Comparison of ENCODE assay signal across 9 cellular contexts in the genomic region with DNA sequence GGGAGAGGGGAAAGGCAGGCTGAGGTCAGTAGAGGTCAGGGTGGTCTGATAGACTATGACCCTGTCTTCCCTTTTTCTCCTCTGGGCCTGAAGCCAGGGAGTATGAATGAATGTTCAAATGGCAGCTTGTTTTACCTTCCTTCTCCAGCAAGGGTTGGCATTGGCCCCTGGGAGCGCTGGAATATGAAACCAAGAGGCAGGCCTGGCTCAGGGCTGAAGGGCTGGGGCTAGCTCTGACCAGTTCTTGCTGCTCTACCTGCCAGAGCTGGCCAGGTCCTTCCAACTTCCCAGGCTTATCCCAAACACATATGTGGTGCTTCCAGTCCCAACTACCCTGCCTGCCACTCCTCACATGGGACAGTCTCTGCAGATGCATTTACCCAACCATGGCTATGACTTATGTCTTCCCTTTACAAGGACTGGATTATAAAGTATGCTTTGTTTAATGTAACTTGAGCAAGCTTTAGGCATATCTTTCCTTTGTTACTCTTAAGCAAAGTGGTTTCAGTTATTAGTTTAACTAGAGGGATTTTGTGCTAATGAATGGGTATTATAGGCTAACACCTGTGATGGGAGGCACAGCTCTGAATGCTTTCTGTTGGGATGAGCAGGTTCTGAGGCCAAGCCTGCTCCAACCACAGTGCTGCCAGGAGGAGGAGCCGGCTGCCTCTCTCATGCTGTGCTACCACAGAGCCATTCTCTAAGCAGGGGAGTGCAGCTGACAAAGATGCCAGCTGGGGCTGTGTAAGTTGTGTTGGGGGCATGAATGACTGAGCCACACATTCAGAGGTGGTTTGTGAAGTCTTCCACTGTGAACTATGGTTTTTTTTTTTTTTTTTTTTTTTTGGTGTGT. TPM values are rescaled to one million over a fixed set of nuclear protein-coding genes. Genes with fewer than 3 reads are reported as not detected.
DNase-seq lines count a peak whose midpoint lies in the region; ATAC-seq lines count a peak whose summit lies in the region.
"Had no signal": no experiment of that assay in that cellular context is flagged by ENCODE, and none has a peak within 500 bp of the region (broad histone marks: within the 10 kb centered on the region; RNA-seq: fewer than 3 reads in every experiment).

No MANE protein-coding gene starts in this region.

- no peak overlapping the region for H3K4me3 Mint-ChIP-seq in activated T-helper 17 cell treated with anti-CD3 and anti-CD28 coated beads, Interleukin-2, amount 50 U/mL, for 72 hours

- peak; percentile 23 for ATAC-seq in activated T-helper 17 cell treated with anti-CD3 and anti-CD28 coated beads, Interleukin-2, amount 50 U/mL, for 72 hours (replicated peaks)
- ATAC-seq in left lobe of liver (peak; percentile 63), GM21381 (IDR thresholded peaks at IDR 0.05; ENCODE audit: unreplicated experiment) (no peak)

- peaks cover 25% of the 10 kb centered on the region for H3K4me1 Mint-ChIP-seq in activated T-helper 17 cell treated with anti-CD3 and anti-CD28 coated beads, Interleukin-2, amount 50 U/mL, for 72 hours

- H3K27me3 Mint-ChIP-seq in activated T-helper 17 cell treated with anti-CD3 and anti-CD28 coated beads, Interleukin-2, amount 50 U/mL, for 72 hours: no peaks in the 10 kb centered on the region

- DNase-seq in Ammon's horn (ENCODE audit: low spot score): peak; percentile 93
- peak; percentile 29 for DNase-seq in HCEC 1CT
- DNase-seq in left lobe of liver (ENCODE audit: low spot score): peak; percentile 41
- no peak for DNase-seq in mesenteric fat pad (ENCODE audit: low spot score)
- no peak for DNase-seq in GM03348 (ENCODE audit: low spot score)
- DNase-seq in NCI-H226: no peak

- H3K36me3 Mint-ChIP-seq in activated T-helper 17 cell treated with anti-CD3 and anti-CD28 coated beads, Interleukin-2, amount 50 U/mL, for 72 hours (ENCODE audit: low read depth): peaks cover 25% of the 10 kb centered on the region

- H3K27ac Mint-ChIP-seq in activated T-helper 17 cell treated with anti-CD3 and anti-CD28 coated beads, Interleukin-2, amount 50 U/mL, for 72 hours: peak overlapping the region; percentile 76

- H3K9me3 Mint-ChIP-seq in activated T-helper 17 cell treated with anti-CD3 and anti-CD28 coated beads, Interleukin-2, amount 50 U/mL, for 72 hours: no peaks in the 10 kb centered on the region

RNA-seq across cellular contexts. Expression of gene CCNI2, which starts 6.1 kb away (rescaled TPM):
- 1 to 10 TPM; 1.2 to 3.3 TPM for total RNA-seq in activated T-helper 17 cell treated with anti-CD3 and anti-CD28 coated beads, Interleukin-2, amount 50 U/mL, for 72 hours
- total RNA-seq in left lobe of liver: not detected
- not detected for total RNA-seq in mesenteric fat pad
- total RNA-seq: skeletal muscle tissue had no signal

RNA-seq across cellular contexts. Expression of gene KIF3A, which starts 16.0 kb away (rescaled TPM):
- total RNA-seq in activated T-helper 17 cell treated with anti-CD3 and anti-CD28 coated beads, Interleukin-2, amount 50 U/mL, for 72 hours: 10 to 100 TPM in 1 of 2 donors, 1 to 10 TPM in 1; 8.3 to 13.9 TPM
- total RNA-seq in left lobe of liver (1.5 TPM), mesenteric fat pad (5.2 TPM)

RNA-seq across cellular contexts. Expression of gene SEPTIN8, which starts 23.7 kb away (rescaled TPM):
- 10 to 100 TPM; 13.6 to 14.7 TPM for total RNA-seq in activated T-helper 17 cell treated with anti-CD3 and anti-CD28 coated beads, Interleukin-2, amount 50 U/mL, for 72 hours
- total RNA-seq in left lobe of liver (12.2 TPM), mesenteric fat pad (33.4 TPM)

RNA-seq across cellular contexts. Expression of gene SOWAHA, which starts 59.7 kb away (rescaled TPM):
- not detected for total RNA-seq in activated T-helper 17 cell treated with anti-CD3 and anti-CD28 coated beads, Interleukin-2, amount 50 U/mL, for 72 hours
- 1.7 TPM for total RNA-seq in left lobe of liver
- not detected for total RNA-seq in mesenteric fat pad

Comparison
In these comparisons a context has a peak if more than half of its experiments do, and no peak if none do; other contexts are left out.
1. DNase-seq: peak in Ammon's horn (single experiment), HCEC 1CT (single experiment) and left lobe of liver (single experiment); none in mesenteric fat pad (single experiment), GM03348 (single experiment) and NCI-H226 (single experiment).